In genomic region chr3:48306290-48306689, GRCh38 we compare ENCODE assay signal across 14 cellular contexts.
A peak's percentile ranks its signal among the peaks of the same experiment; 100 is the strongest.
DNase-seq lines count a peak whose midpoint lies in the region; ATAC-seq and TF ChIP-seq lines count a peak whose summit lies in the region.
"Had no signal": no experiment of that assay in that cellular context is flagged by ENCODE, and none has a peak within 500 bp of the region (broad histone marks: within the 10 kb centered on the region; RNA-seq: fewer than 3 reads in every experiment).

No MANE protein-coding gene starts in this region.

- H3K79me2 ChIP-seq in OCI-LY1 (ENCODE audit: insufficient read depth, low read length) = no peaks in the 10 kb centered on the region

- no peak overlapping the region for H3K4me3 ChIP-seq in BLaER1
- H3K4me3 ChIP-seq in HL-60 (replicated peaks; ENCODE audit: insufficient read depth, low read length) = no peak overlapping the region
- H3K4me3 ChIP-seq in OCI-LY1 (ENCODE audit: low read depth, low read length, poor library complexity, severe bottlenecking) = no peak overlapping the region
- H3K4me3 ChIP-seq: K562 had no signal

- no peaks in the 10 kb centered on the region for H3K9me2 ChIP-seq in OCI-LY1 (ENCODE audit: low read depth, low read length)

- H2AFZ ChIP-seq in OCI-LY1 (ENCODE audit: low read length) = peak overlapping the region; percentile 72; the same call in 1 of the 2 replicates

- H3K4me1 ChIP-seq in BLaER1 (peaks cover 32% of the 10 kb centered on the region), OCI-LY1 (ENCODE audit: insufficient read depth, low read length, severe bottlenecking) (peaks cover 35% of the 10 kb centered on the region)

- peak overlapping the region; percentile 58 for H3K27ac ChIP-seq in BLaER1
- H3K27ac ChIP-seq in HL-60 (replicated peaks) = peak overlapping the region; percentile 67
- H3K27ac ChIP-seq in OCI-LY1 (ENCODE audit: low read depth, low read length, poor library complexity, severe bottlenecking) = peak overlapping the region; percentile 77

- TF ChIP-seq CTCF in HL-60 (IDR thresholded peaks at IDR 0.05; ENCODE audit: insufficient read depth, low read length) = no peak
- no peak for TF ChIP-seq CTCF in OCI-LY1 (IDR thresholded peaks at IDR 0.05; ENCODE audit: low read length)

- H4K20me1 ChIP-seq in BLaER1 (no peaks in the 10 kb centered on the region), OCI-LY1 (ENCODE audit: insufficient read depth, low read length) (no peaks in the 10 kb centered on the region)

- DNase-seq in HL-60 (ENCODE audit: low read depth in 1 of 2, low spot score in 1 of 2) (no peak), germinal center (ENCODE audit: low spot score) (peak; percentile 46), RPMI8226 (no peak)
- no peak for DNase-seq in activated CD4-positive, alpha-beta T cell treated with anti-CD3 and anti-CD28 coated beads for 48 hours
- DNase-seq: 8988T; CD4-positive, CD25-positive, alpha-beta regulatory T cell; DMS53; HCEC 1CT; HFFc6 had no signal

- no peaks in the 10 kb centered on the region for H3F3A ChIP-seq in OCI-LY1 (ENCODE audit: insufficient read depth, low read length)

- H3K36me3 ChIP-seq in BLaER1 (no peaks in the 10 kb centered on the region), OCI-LY1 (ENCODE audit: insufficient read depth, low read length) (no peaks in the 10 kb centered on the region)

- no peaks in the 10 kb centered on the region for H3K9me3 ChIP-seq in BLaER1
- H3K9me3 ChIP-seq in OCI-LY1 (ENCODE audit: low read length) = no peaks in the 10 kb centered on the region

- ATAC-seq in GM18502 (IDR thresholded peaks at IDR 0.05; ENCODE audit: poor library complexity, unreplicated experiment) (no peak), GM19452 (IDR thresholded peaks at IDR 0.05; ENCODE audit: unreplicated experiment) (no peak)
- ATAC-seq: K562 had no signal

- H3K27me3 ChIP-seq in BLaER1 (no peaks in the 10 kb centered on the region), HL-60 (ENCODE audit: insufficient read depth, poor library complexity, severe bottlenecking) (no peaks in the 10 kb centered on the region), OCI-LY1 (ENCODE audit: insufficient read depth, low read length) (no peaks in the 10 kb centered on the region)

- H3K4me2 ChIP-seq in BLaER1 (peak overlapping the region; percentile 76), OCI-LY1 (ENCODE audit: low read length) (peak overlapping the region; percentile 46)

- H3K9ac ChIP-seq in BLaER1 (peak overlapping the region; percentile 31; the same call in 1 of the 2 replicates), OCI-LY1 (ENCODE audit: low read length) (peak overlapping the region; percentile 27; the same call in 1 of the 2 replicates)
